In genomic region chr19:57443121-57443696, GRCh38 we compare ENCODE assay signal across 1 cellular context.
A peak's percentile ranks its signal among the peaks of the same experiment; 100 is the strongest.
TF ChIP-seq lines count a peak whose summit lies in the region.

No MANE protein-coding gene starts in this region.

TF ChIP-seq in K562, 482 proteins besides CTCF, POLR2A, EP300 and RAD21:
- TF ChIP-seq FUS (optimal IDR thresholded peaks at IDR 0.05; ENCODE audit: low read depth, low read length): no peak
- no peak for TF ChIP-seq ZNF668 (CRISPR knock-in tag; IDR thresholded peaks at IDR 0.05)
- no peak for TF ChIP-seq KHSRP (IDR thresholded peaks at IDR 0.05)
- TF ChIP-seq NFIX (CRISPR knock-in tag; IDR thresholded peaks at IDR 0.05; ENCODE audit: low read depth): peak; percentile 86
- TF ChIP-seq NFIC (IDR thresholded peaks at IDR 0.05): peak; percentile 97
TF ChIP-seq in K562: peak in this region for 2.
